ENCODE assay signal across 8 cellular contexts in the genomic region with DNA sequence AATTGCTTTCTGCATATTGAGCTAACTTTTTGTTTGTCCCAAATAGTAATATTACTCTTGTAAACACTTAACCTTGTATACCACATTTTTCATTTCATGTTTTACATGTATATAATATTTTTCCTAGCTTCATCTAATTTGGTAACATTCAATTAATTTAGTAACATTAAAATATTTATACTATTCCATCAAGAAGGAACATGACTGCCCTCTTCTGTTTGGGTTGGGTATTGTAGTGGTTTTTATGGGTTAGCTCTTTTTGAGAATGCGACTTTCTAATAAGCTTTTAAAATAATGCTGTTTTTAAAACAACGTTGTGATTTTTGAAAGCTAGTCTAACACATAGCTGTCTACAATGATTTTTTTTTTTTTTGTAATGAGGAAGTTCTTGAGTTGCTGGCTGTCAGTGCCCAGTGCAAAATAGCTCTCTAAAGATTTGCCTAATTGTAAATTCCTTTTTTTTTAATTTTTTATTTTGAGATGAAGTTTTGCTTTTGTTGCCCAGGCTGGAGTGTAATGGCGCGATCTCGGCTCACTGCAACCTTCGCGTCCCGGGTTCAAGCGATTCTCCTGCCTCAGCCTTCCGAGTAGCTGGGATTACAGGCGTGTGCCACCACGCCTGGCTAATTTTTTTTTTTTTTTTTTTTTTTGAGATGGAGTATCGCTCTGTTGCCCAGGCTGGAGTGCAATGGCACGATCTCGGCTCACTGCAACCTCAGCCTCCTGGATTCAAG. TPM values are rescaled to one million over a fixed set of nuclear protein-coding genes. Genes with fewer than 3 reads are reported as not detected.
DNase-seq lines count a peak whose midpoint lies in the region; ATAC-seq and TF ChIP-seq lines count a peak whose summit lies in the region.
"Not testable (repeated sequence)": the region's sequence is repeated elsewhere in the genome, so short reads cannot be mapped to it uniquely, and the experiment has no call there.

No MANE protein-coding gene starts in this region.

- not testable (repeated sequence) for H2AFZ ChIP-seq in fibroblast of lung (ENCODE audit: low read length)

- not testable (repeated sequence) for H3K4me3 Mint-ChIP-seq in activated naive CD8-positive, alpha-beta T cell treated with anti-CD3 and anti-CD28 coated beads, Interleukin-2, amount 50 U/mL, for 24 hours; mesothelial cell of epicardium

- H3K9me3 ChIP-seq in SK-N-MC (ENCODE audit: low read depth, low read length); fibroblast of lung (ENCODE audit: control insufficient read depth, insufficient read depth, low read depth, low read length): not testable (repeated sequence)

- H3K27ac ChIP-seq in SK-N-MC; fibroblast of lung (ENCODE audit: insufficient read depth, low read length): not testable (repeated sequence)

- not testable (repeated sequence) for H3K27me3 ChIP-seq in fibroblast of lung (ENCODE audit: control insufficient read depth, insufficient read depth, low read length)

- not testable (repeated sequence) for H3K4me3 ChIP-seq in SK-N-MC; fibroblast of lung (replicated peaks in 1 of 4; ENCODE audit: control extremely low read depth in 1 of 4, insufficient read depth in 1 of 4, low read depth in 3 of 4, low read length in 4 of 4)

- H3K9ac ChIP-seq in SK-N-MC (ENCODE audit: insufficient read length); fibroblast of lung (ENCODE audit: insufficient read depth, low read length): not testable (repeated sequence)

- H3K79me2 ChIP-seq in fibroblast of lung (ENCODE audit: control insufficient read depth, insufficient read depth, low read length), result peaks cover 64% of the 10 kb centered on the region

- H3K27ac Mint-ChIP-seq in activated naive CD8-positive, alpha-beta T cell treated with anti-CD3 and anti-CD28 coated beads, Interleukin-2, amount 50 U/mL, for 24 hours, result peak overlapping the region; percentile 76
- not testable (repeated sequence) for H3K27ac Mint-ChIP-seq in mesothelial cell of epicardium

- peaks cover 67% of the 10 kb centered on the region for H3K36me3 Mint-ChIP-seq in activated naive CD8-positive, alpha-beta T cell treated with anti-CD3 and anti-CD28 coated beads, Interleukin-2, amount 50 U/mL, for 24 hours (ENCODE audit: low read depth)
- H3K36me3 Mint-ChIP-seq in mesothelial cell of epicardium, result peaks cover 30% of the 10 kb centered on the region

- not testable (repeated sequence) for H3K27me3 Mint-ChIP-seq in activated naive CD8-positive, alpha-beta T cell treated with anti-CD3 and anti-CD28 coated beads, Interleukin-2, amount 50 U/mL, for 24 hours; mesothelial cell of epicardium (ENCODE audit: low read depth)

- not testable (repeated sequence) for H4K20me1 ChIP-seq in fibroblast of lung (ENCODE audit: control insufficient read depth, extremely low read depth, insufficient read depth, low read length)

- TF ChIP-seq CTCF in fibroblast of lung (conservative IDR thresholded peaks at IDR 0.05 in 1 of 2, IDR thresholded peaks at IDR 0.05 in 1 of 2; ENCODE audit: low read depth in 1 of 2, low read length in 2 of 2), result peak; percentile 17 to 69
- peak; percentile 77 for TF ChIP-seq CTCF in mesothelial cell of epicardium (IDR thresholded peaks at IDR 0.05; ENCODE audit: unreplicated experiment)

- peaks cover 67% of the 10 kb centered on the region for H3K4me1 Mint-ChIP-seq in activated naive CD8-positive, alpha-beta T cell treated with anti-CD3 and anti-CD28 coated beads, Interleukin-2, amount 50 U/mL, for 24 hours
- H3K4me1 Mint-ChIP-seq in mesothelial cell of epicardium, result peaks cover 13% of the 10 kb centered on the region

- not testable (repeated sequence) for H3K9me3 Mint-ChIP-seq in activated naive CD8-positive, alpha-beta T cell treated with anti-CD3 and anti-CD28 coated beads, Interleukin-2, amount 50 U/mL, for 24 hours; mesothelial cell of epicardium

- in situ Hi-C loops in Caki2 (cut with HindIII; ENCODE audit: low pct_unique_long_range_greater_than_20kb, low sequenced_read_pairs), result not testable (repeated sequence)

- H3K4me2 ChIP-seq in fibroblast of lung (ENCODE audit: extremely low read depth, insufficient read depth, low read length), result not testable (repeated sequence)

- peak; percentile 36 for DNase-seq in Caki2 (ENCODE audit: low read depth)
- peak; percentile 92 for DNase-seq in HT-29 (ENCODE audit: low spot score)
- DNase-seq in NCI-H2171 treated with DMSO at 0.1 percent for 48 hours (lab: John Stamatoyannopoulos, UW), result peak; percentile 72
- peak; percentile 68 for DNase-seq in SK-N-MC (ENCODE audit: low read depth, low spot score)
- DNase-seq in activated naive CD8-positive, alpha-beta T cell treated with anti-CD3 and anti-CD28 coated beads, Interleukin-2, amount 50 U/mL, for 24 hours; mesothelial cell of epicardium (ENCODE audit: low spot score in 2 of 2, unreplicated experiment in 2 of 2): not testable (repeated sequence)
- peak; percentile 39 to 82 for DNase-seq in fibroblast of lung (ENCODE audit: low read depth in 2 of 2)
- peak; percentile 85 for DNase-seq in superior temporal gyrus (ENCODE audit: extremely low spot score)

- not testable (repeated sequence) for H3K4me1 ChIP-seq in fibroblast of lung (ENCODE audit: control insufficient read depth, extremely low read depth, insufficient read depth, low read length)

- not testable (repeated sequence) for ATAC-seq in activated naive CD8-positive, alpha-beta T cell treated with anti-CD3 and anti-CD28 coated beads, Interleukin-2, amount 50 U/mL, for 24 hours

- H3K36me3 ChIP-seq in SK-N-MC (ENCODE audit: insufficient read depth, low read length), result peaks cover 65% of the 10 kb centered on the region
- not testable (repeated sequence) for H3K36me3 ChIP-seq in fibroblast of lung (ENCODE audit: control insufficient read depth, insufficient read depth, low read length)

RNA-seq across cellular contexts. Expression of a gene that starts 4.9 kb away (rescaled TPM):
- total RNA-seq in Caki2 (2014; rRNA removed; shearing (Covaris generic); ENCODE audit: low replicate concordance), result 326 and 415 TPM in 2 replicates
- total RNA-seq in HT-29 (2014; rRNA removed; shearing (Covaris generic)), result 75.2 and 102 TPM in 2 replicates
- total RNA-seq in fibroblast of lung, result 76.5 and 88.0 TPM in 2 replicates
- polyA plus RNA-seq in fibroblast of lung, result 349 and 358 TPM in 2 replicates
- polyA plus RNA-seq in fibroblast of lung (2012), result 288 and 292 TPM in 2 replicates
- polyA minus RNA-seq in fibroblast of lung (ENCODE audit: low replicate concordance), result 0.85 and 2.7 TPM in 2 replicates
- total RNA-seq in mesothelial cell of epicardium, result 199 TPM in 3 replicates
